In genomic region chr1:235864469-235864868, GRCh38 we compare ENCODE assay signal across 10 cellular contexts. TPM values are rescaled to one million over a fixed set of nuclear protein-coding genes. Genes with fewer than 3 reads are reported as not detected.
DNase-seq lines count a peak whose midpoint lies in the region; ATAC-seq and TF ChIP-seq lines count a peak whose summit lies in the region.
"Had no signal": no experiment of that assay in that cellular context is flagged by ENCODE, and none has a peak within 500 bp of the region (broad histone marks: within the 10 kb centered on the region; RNA-seq: fewer than 3 reads in every experiment).

No MANE protein-coding gene starts in this region.

- no peak for TF ChIP-seq POLR2A in uterus (IDR thresholded peaks at IDR 0.05)

- H3K9me3 ChIP-seq in uterus = no peaks in the 10 kb centered on the region

- DNase-seq in activated naive CD4-positive, alpha-beta T cell (lab: John Stamatoyannopoulos, UW) = no peak
- DNase-seq in activated naive CD8-positive, alpha-beta T cell treated with anti-CD3 and anti-CD28 coated beads for 36 hours = no peak
- DNase-seq in naive B cell (no peak), uterus (no peak), NCI-H524 treated with DMSO at 0.1 percent for 48 hours (lab: John Stamatoyannopoulos, UW) (no peak), DMS53 treated with DMSO at 0.1 percent for 48 hours (lab: John Stamatoyannopoulos, UW; ENCODE audit: unreplicated experiment) (no peak), cerebellar nuclear complex (lab: John Stamatoyannopoulos, UW) (no peak)
- DNase-seq: NCI-H1417 treated with DMSO at 0.1 percent for 48 hours had no signal

- intact Hi-C loops in uterus (cut with DNase I; ENCODE audit: low total_unique reads) = no loop called here

- H3K4me1 Mint-ChIP-seq in activated naive CD4-positive, alpha-beta T cell treated with anti-CD3 and anti-CD28 coated beads, Interleukin-2, amount 50 U/mL, for 24 hours = peaks cover 48% of the 10 kb centered on the region
- peaks cover 42% of the 10 kb centered on the region for H3K4me1 Mint-ChIP-seq in activated naive CD8-positive, alpha-beta T cell treated with anti-CD3 and anti-CD28 coated beads for 36 hours
- H3K4me1 Mint-ChIP-seq in naive B cell = peaks cover 46 to 62% (median 57%) of the 10 kb centered on the region in 3 donors

- peak overlapping the region; percentile 77 for H3K4me3 Mint-ChIP-seq in activated naive CD4-positive, alpha-beta T cell treated with anti-CD3 and anti-CD28 coated beads, Interleukin-2, amount 50 U/mL, for 24 hours
- peak overlapping the region; percentile 97 for H3K4me3 Mint-ChIP-seq in activated naive CD8-positive, alpha-beta T cell treated with anti-CD3 and anti-CD28 coated beads for 36 hours
- H3K4me3 Mint-ChIP-seq in naive B cell = peak overlapping the region; percentile 73 to 100 (median 97)

- ATAC-seq in naive B cell (ENCODE audit: low read depth in 2 of 2) = no peak
- ATAC-seq: esophagus mucosa had no signal

- H3K36me3 Mint-ChIP-seq in activated naive CD4-positive, alpha-beta T cell treated with anti-CD3 and anti-CD28 coated beads, Interleukin-2, amount 50 U/mL, for 24 hours = peaks cover 2% of the 10 kb centered on the region
- H3K36me3 Mint-ChIP-seq in activated naive CD8-positive, alpha-beta T cell treated with anti-CD3 and anti-CD28 coated beads for 36 hours = peaks cover 43% of the 10 kb centered on the region
- peaks cover 0 to 7% of the 10 kb centered on the region in 2 donors for H3K36me3 Mint-ChIP-seq in naive B cell

- no peaks in the 10 kb centered on the region for H3K27me3 ChIP-seq in uterus

- H3K27ac ChIP-seq in uterus = peak overlapping the region; percentile 92 to 96

- H3K27me3 Mint-ChIP-seq in activated naive CD4-positive, alpha-beta T cell treated with anti-CD3 and anti-CD28 coated beads, Interleukin-2, amount 50 U/mL, for 24 hours = no peaks in the 10 kb centered on the region
- no peaks in the 10 kb centered on the region for H3K27me3 Mint-ChIP-seq in activated naive CD8-positive, alpha-beta T cell treated with anti-CD3 and anti-CD28 coated beads for 36 hours
- H3K27me3 Mint-ChIP-seq in naive B cell = no peaks in the 10 kb centered on the region

- no peak overlapping the region for H3K4me3 ChIP-seq in uterus

- H3K4me1 ChIP-seq in uterus = peaks cover 0 to 5% of the 10 kb centered on the region in 2 donors

- no peaks in the 10 kb centered on the region for H3K9me3 Mint-ChIP-seq in activated naive CD4-positive, alpha-beta T cell treated with anti-CD3 and anti-CD28 coated beads, Interleukin-2, amount 50 U/mL, for 24 hours
- no peaks in the 10 kb centered on the region for H3K9me3 Mint-ChIP-seq in activated naive CD8-positive, alpha-beta T cell treated with anti-CD3 and anti-CD28 coated beads for 36 hours
- H3K9me3 Mint-ChIP-seq in naive B cell = no peaks in the 10 kb centered on the region

- H3K36me3 ChIP-seq in uterus = no peaks in the 10 kb centered on the region

- no peak for TF ChIP-seq CTCF in uterus (IDR thresholded peaks at IDR 0.05)

- H3K27ac Mint-ChIP-seq in activated naive CD4-positive, alpha-beta T cell treated with anti-CD3 and anti-CD28 coated beads, Interleukin-2, amount 50 U/mL, for 24 hours = peak overlapping the region; percentile 53
- H3K27ac Mint-ChIP-seq in activated naive CD8-positive, alpha-beta T cell treated with anti-CD3 and anti-CD28 coated beads for 36 hours = peak overlapping the region; percentile 73
- peak overlapping the region; percentile 39 to 100 (median 84) for H3K27ac Mint-ChIP-seq in naive B cell

RNA-seq across cellular contexts. Expression of gene LYST, which starts 2.2 kb away (rescaled TPM):
- total RNA-seq in activated naive CD8-positive, alpha-beta T cell treated with anti-CD3 and anti-CD28 coated beads for 36 hours = 10 to 100 TPM; 63.8 to 76.2 TPM
- 10 to 100 TPM; 50.1 to 71.6 (median 65.3) TPM for polyA plus RNA-seq in naive B cell (ENCODE audit: low read depth in 6 of 6)
- total RNA-seq in uterus = 10 to 100 TPM; 25.6 to 68.2 (median 32.9) TPM
